1 cellular context compared by ENCODE assay signal in genomic region chr19:50772408-50773311, GRCh38.
TF ChIP-seq lines count a peak whose summit lies in the region.

No MANE protein-coding gene starts in this region.

TF ChIP-seq in GM23338, 12 proteins besides CTCF, POLR2A, EP300 and RAD21 (continued from another document):
- TF ChIP-seq, protein P1, sequence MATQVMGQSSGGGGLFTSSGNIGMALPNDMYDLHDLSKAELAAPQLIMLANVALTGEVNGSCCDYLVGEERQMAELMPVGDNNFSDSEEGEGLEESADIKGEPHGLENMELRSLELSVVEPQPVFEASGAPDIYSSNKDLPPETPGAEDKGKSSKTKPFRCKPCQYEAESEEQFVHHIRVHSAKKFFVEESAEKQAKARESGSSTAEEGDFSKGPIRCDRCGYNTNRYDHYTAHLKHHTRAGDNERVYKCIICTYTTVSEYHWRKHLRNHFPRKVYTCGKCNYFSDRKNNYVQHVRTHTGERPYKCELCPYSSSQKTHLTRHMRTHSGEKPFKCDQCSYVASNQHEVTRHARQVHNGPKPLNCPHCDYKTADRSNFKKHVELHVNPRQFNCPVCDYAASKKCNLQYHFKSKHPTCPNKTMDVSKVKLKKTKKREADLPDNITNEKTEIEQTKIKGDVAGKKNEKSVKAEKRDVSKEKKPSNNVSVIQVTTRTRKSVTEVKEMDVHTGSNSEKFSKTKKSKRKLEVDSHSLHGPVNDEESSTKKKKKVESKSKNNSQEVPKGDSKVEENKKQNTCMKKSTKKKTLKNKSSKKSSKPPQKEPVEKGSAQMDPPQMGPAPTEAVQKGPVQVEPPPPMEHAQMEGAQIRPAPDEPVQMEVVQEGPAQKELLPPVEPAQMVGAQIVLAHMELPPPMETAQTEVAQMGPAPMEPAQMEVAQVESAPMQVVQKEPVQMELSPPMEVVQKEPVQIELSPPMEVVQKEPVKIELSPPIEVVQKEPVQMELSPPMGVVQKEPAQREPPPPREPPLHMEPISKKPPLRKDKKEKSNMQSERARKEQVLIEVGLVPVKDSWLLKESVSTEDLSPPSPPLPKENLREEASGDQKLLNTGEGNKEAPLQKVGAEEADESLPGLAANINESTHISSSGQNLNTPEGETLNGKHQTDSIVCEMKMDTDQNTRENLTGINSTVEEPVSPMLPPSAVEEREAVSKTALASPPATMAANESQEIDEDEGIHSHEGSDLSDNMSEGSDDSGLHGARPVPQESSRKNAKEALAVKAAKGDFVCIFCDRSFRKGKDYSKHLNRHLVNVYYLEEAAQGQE (IDR thresholded peaks at IDR 0.05; ENCODE audit: unreplicated experiment): no peak
- TF ChIP-seq EZH2 (IDR thresholded peaks at IDR 0.05; ENCODE audit: low read depth, unreplicated experiment): no peak
- no peak for TF ChIP-seq EZH2phosphoT487 (IDR thresholded peaks at IDR 0.05; ENCODE audit: unreplicated experiment)
- TF ChIP-seq ETS1 (IDR thresholded peaks at IDR 0.05): no peak
- TF ChIP-seq CREB1 (CRISPR knock-in tag; IDR thresholded peaks at IDR 0.05; ENCODE audit: low read depth): no peak
- no peak for TF ChIP-seq ZNF114 (CRISPR knock-in tag; IDR thresholded peaks at IDR 0.05)
